Comparison of ENCODE assay signal across 19 cellular contexts in the genomic region with DNA sequence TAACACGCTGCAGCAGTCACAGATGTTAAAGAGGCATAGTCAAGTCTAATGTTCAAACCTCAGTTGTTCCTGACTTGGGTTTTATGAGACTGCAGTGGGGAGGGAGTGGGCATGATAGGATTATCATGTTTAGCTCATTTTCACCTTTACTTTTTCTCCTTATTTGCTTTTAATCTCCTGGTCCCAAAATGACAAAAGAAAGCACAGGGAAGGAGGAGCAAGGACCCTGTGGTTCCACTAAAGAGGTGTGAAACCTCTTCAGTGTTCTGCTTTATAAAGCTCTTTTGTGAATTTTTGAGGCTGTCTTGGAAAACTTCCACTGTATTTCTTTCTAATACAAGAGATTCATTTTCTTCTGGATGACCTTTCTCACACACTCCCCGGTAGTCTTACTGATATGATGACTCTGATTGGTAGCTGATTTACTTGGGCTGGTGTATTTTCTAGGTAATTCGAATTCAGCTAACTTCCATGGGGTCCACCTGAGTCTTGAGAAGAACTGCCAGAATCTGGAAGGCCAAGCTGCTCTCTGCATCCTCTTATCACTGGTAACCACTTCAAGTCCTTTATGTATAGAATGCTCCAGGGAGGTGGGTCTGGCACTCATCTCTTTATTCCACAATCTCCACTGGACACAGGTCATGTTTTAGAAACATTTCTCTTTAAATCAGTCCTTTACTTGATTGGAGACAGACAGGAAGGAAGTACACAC.
A peak's percentile ranks its signal among the peaks of the same experiment; 100 is the strongest.
DNase-seq lines count a peak whose midpoint lies in the region; ATAC-seq and TF ChIP-seq lines count a peak whose summit lies in the region.
"Had no signal": no experiment of that assay in that cellular context is flagged by ENCODE, and none has a peak within 500 bp of the region (broad histone marks: within the 10 kb centered on the region; RNA-seq: fewer than 3 reads in every experiment).

No MANE protein-coding gene starts in this region.

- no peak overlapping the region for H3K18ac ChIP-seq in H9 (ENCODE audit: insufficient read length, low read depth, low read length)

- DNase-seq in GM23338 (ENCODE audit: low spot score), result no peak
- no peak for DNase-seq in H9
- DNase-seq in OCI-M1 (lab: John Stamatoyannopoulos, UW), result peak; percentile 18
- no peak for DNase-seq in glutamatergic neuron
- no peak for DNase-seq in NCI-H2081 (lab: John Stamatoyannopoulos, UW)
- no peak for DNase-seq in osteocyte (ENCODE audit: extremely low spot score, unreplicated experiment)
- DNase-seq in stimulated activated naive CD8-positive, alpha-beta T cell treated with anti-CD3 and anti-CD28 coated beads, Interleukin-15, amount 100 ng/mL, for 72 hours, result no peak
- DNase-seq: Calu3; CD8-positive, alpha-beta T cell; DMS53; DND-41; EL; IMR-90 had no signal

- no peak overlapping the region for H2BK120ac ChIP-seq in H9 (ENCODE audit: low read depth, low read length, poor library complexity, severe bottlenecking)

- no peak overlapping the region for H3K14ac ChIP-seq in H9 (ENCODE audit: insufficient read depth, low read length)

- no peak for TF ChIP-seq CTCF in GM23338 (conservative IDR thresholded peaks at IDR 0.05; ENCODE audit: low read depth in 2 of 2)
- TF ChIP-seq CTCF in H9 (conservative IDR thresholded peaks at IDR 0.05), result no peak
- no peak for TF ChIP-seq CTCF in glutamatergic neuron (IDR thresholded peaks at IDR 0.05; ENCODE audit: partially characterized antibody, unreplicated experiment)
- TF ChIP-seq CTCF in osteocyte (IDR thresholded peaks at IDR 0.05), result no peak

- no peak overlapping the region for H3K9ac ChIP-seq in H9 (ENCODE audit: extremely low read depth, insufficient read length, low read length)
- H3K9ac ChIP-seq: BLaER1 treated with 17β-estradiol and CSF1 and Interleukin-3, amounts not matched to agents 10 nM and 100 nM had no signal

- H3K79me1 ChIP-seq in H9 (ENCODE audit: insufficient read depth, low read depth, low read length, poor library complexity, severe bottlenecking), result no peaks in the 10 kb centered on the region

- no peaks in the 10 kb centered on the region; the same call in 1 of the 2 replicates for H3K36me3 ChIP-seq in GM23338 (ENCODE audit: insufficient read depth)
- H3K36me3 ChIP-seq: BLaER1 treated with 17β-estradiol and CSF1 and Interleukin-3, amounts not matched to agents 10 nM and 100 nM; HAP-1 had no signal

- H2AFZ ChIP-seq in GM23338 (peak overlapping the region; percentile 14; the same call in 1 of the 2 replicates), H9 (ENCODE audit: low read length) (no peak overlapping the region)

- H3K27ac Mint-ChIP-seq in GM23338, result 0 out of 2 replicates have a peak overlapping the region, but pooled peaks have one; percentile 14
- peak overlapping the region in 2 of 3 experiments; percentile 32 to 60; a peak in 1 of 7 replicates for H3K27ac Mint-ChIP-seq in H9
- H3K27ac Mint-ChIP-seq in glutamatergic neuron (ENCODE audit: unreplicated experiment), result peak overlapping the region; percentile 25
- H3K27ac Mint-ChIP-seq in osteocyte (ENCODE audit: unreplicated experiment), result no peak overlapping the region
- H3K27ac Mint-ChIP-seq in stimulated activated naive CD8-positive, alpha-beta T cell treated with anti-CD3 and anti-CD28 coated beads, Interleukin-15, amount 100 ng/mL, for 72 hours, result no peak overlapping the region
- H3K27ac Mint-ChIP-seq: B cell; CD8-positive, alpha-beta T cell had no signal

- no peak overlapping the region for H3K56ac ChIP-seq in H9 (ENCODE audit: insufficient read length, low read depth, low read length)

- H3K9me2 ChIP-seq in GM23338 (ENCODE audit: insufficient read depth), result peaks cover 3% of the 10 kb centered on the region; the same call in 1 of the 2 replicates

- no peak for ATAC-seq in GM23338
- ATAC-seq in GM18868 (IDR thresholded peaks at IDR 0.05; ENCODE audit: unreplicated experiment), result no peak
- no peak for ATAC-seq in stimulated activated naive CD8-positive, alpha-beta T cell treated with anti-CD3 and anti-CD28 coated beads, Interleukin-15, amount 100 ng/mL, for 72 hours
- ATAC-seq: CD8-positive, alpha-beta T cell; GM12878; K562 had no signal

- H3K27me3 Mint-ChIP-seq in GM23338 (ENCODE audit: insufficient read depth, low read depth, poor library complexity) (peaks cover 3% of the 10 kb centered on the region), H9 (ENCODE audit: low read depth) (no peaks in the 10 kb centered on the region), glutamatergic neuron (ENCODE audit: unreplicated experiment) (no peaks in the 10 kb centered on the region), osteocyte (ENCODE audit: unreplicated experiment) (no peaks in the 10 kb centered on the region)
- H3K27me3 Mint-ChIP-seq in stimulated activated naive CD8-positive, alpha-beta T cell treated with anti-CD3 and anti-CD28 coated beads, Interleukin-15, amount 100 ng/mL, for 72 hours, result no peaks in the 10 kb centered on the region
- H3K27me3 Mint-ChIP-seq: B cell had no signal

- H3K36me3 Mint-ChIP-seq in GM23338 (ENCODE audit: low read depth) (no peaks in the 10 kb centered on the region), H9 (ENCODE audit: insufficient read depth in 1 of 3, low read depth in 3 of 3) (peaks cover 0 to 3% (median 0%) of the 10 kb centered on the region in 3 experiments; a peak in 1 of 7 replicates), glutamatergic neuron (ENCODE audit: unreplicated experiment) (no peaks in the 10 kb centered on the region), osteocyte (ENCODE audit: unreplicated experiment) (no peaks in the 10 kb centered on the region)
- H3K36me3 Mint-ChIP-seq: CD8-positive, alpha-beta T cell had no signal

- no peak overlapping the region for H3K4ac ChIP-seq in H9 (ENCODE audit: low read depth, low read length)

- H3K27ac ChIP-seq in GM23338 (ENCODE audit: low read depth) (no peak overlapping the region), H9 (ENCODE audit: insufficient read length, low read depth, low read length) (no peak overlapping the region)
- H3K27ac ChIP-seq: BLaER1 treated with 17β-estradiol and CSF1 and Interleukin-3, amounts not matched to agents 10 nM and 100 nM had no signal

- H3K9me3 Mint-ChIP-seq in GM23338, result no peaks in the 10 kb centered on the region
- H3K9me3 Mint-ChIP-seq in H9, result no peaks in the 10 kb centered on the region
- peaks cover 3% of the 10 kb centered on the region for H3K9me3 Mint-ChIP-seq in glutamatergic neuron (ENCODE audit: unreplicated experiment)
- H3K9me3 Mint-ChIP-seq in osteocyte (ENCODE audit: unreplicated experiment), result no peaks in the 10 kb centered on the region
- H3K9me3 Mint-ChIP-seq in stimulated activated naive CD8-positive, alpha-beta T cell treated with anti-CD3 and anti-CD28 coated beads, Interleukin-15, amount 100 ng/mL, for 72 hours, result peaks cover 7 to 22% of the 10 kb centered on the region in 2 donors

- H3K4me2 ChIP-seq in GM23338 (no peak overlapping the region), H9 (ENCODE audit: insufficient read depth, insufficient read length, low read length) (no peak overlapping the region)
- H3K4me2 ChIP-seq: BLaER1 treated with 17β-estradiol and CSF1 and Interleukin-3, amounts not matched to agents 10 nM and 100 nM had no signal

- H3K4me3 Mint-ChIP-seq in GM23338 (no peak overlapping the region), H9 (no peak overlapping the region), glutamatergic neuron (ENCODE audit: unreplicated experiment) (no peak overlapping the region), osteocyte (ENCODE audit: unreplicated experiment) (no peak overlapping the region)
- H3K4me3 Mint-ChIP-seq in stimulated activated naive CD8-positive, alpha-beta T cell treated with anti-CD3 and anti-CD28 coated beads, Interleukin-15, amount 100 ng/mL, for 72 hours, result no peak overlapping the region
- H3K4me3 Mint-ChIP-seq: B cell; CD8-positive, alpha-beta T cell had no signal

- H4K91ac ChIP-seq in H9 (ENCODE audit: insufficient read length, low read depth, low read length), result no peak overlapping the region

- H3K9me3 ChIP-seq in H9 (ENCODE audit: control insufficient read depth, low read depth, low read length), result no peaks in the 10 kb centered on the region
- H3K9me3 ChIP-seq: HAP-1 had no signal

- H2BK12ac ChIP-seq in H9 (ENCODE audit: insufficient read length, low read depth, low read length), result no peak overlapping the region

- no peaks in the 10 kb centered on the region for H3K27me3 ChIP-seq in GM23338 (ENCODE audit: insufficient read depth)
- no peaks in the 10 kb centered on the region for H3K27me3 ChIP-seq in H9 (ENCODE audit: insufficient read depth, low read length)
- H3K27me3 ChIP-seq: BLaER1 treated with 17β-estradiol and CSF1 and Interleukin-3, amounts not matched to agents 10 nM and 100 nM had no signal

- H2BK15ac ChIP-seq in H9 (ENCODE audit: low read depth, low read length), result no peak overlapping the region

- peaks cover 12% of the 10 kb centered on the region; the same call in 2 of the 3 replicates for H3K4me1 Mint-ChIP-seq in GM23338
- peaks cover 32 to 40% of the 10 kb centered on the region in 2 experiments for H3K4me1 Mint-ChIP-seq in H9
- H3K4me1 Mint-ChIP-seq in glutamatergic neuron (ENCODE audit: low read depth, unreplicated experiment), result peaks cover 12% of the 10 kb centered on the region
- peaks cover 25% of the 10 kb centered on the region for H3K4me1 Mint-ChIP-seq in osteocyte (ENCODE audit: unreplicated experiment)
- no peaks in the 10 kb centered on the region for H3K4me1 Mint-ChIP-seq in stimulated activated naive CD8-positive, alpha-beta T cell treated with anti-CD3 and anti-CD28 coated beads, Interleukin-15, amount 100 ng/mL, for 72 hours
- H3K4me1 Mint-ChIP-seq: B cell had no signal

- H3K23me2 ChIP-seq in H9 (ENCODE audit: insufficient read length, low read depth, low read length, poor library complexity, severe bottlenecking), result no peaks in the 10 kb centered on the region

- no peak overlapping the region for H4K8ac ChIP-seq in H9 (replicated peaks; ENCODE audit: insufficient read length, low read depth, low read length)

- H3K4me1 ChIP-seq in GM23338 (ENCODE audit: insufficient read depth) (no peaks in the 10 kb centered on the region), H9 (ENCODE audit: insufficient read depth, low read length) (no peaks in the 10 kb centered on the region; the same call in 1 of the 2 replicates)

- no peak overlapping the region for H4K5ac ChIP-seq in H9 (ENCODE audit: insufficient read length, low read depth, low read length)

- no peak overlapping the region for H3K23ac ChIP-seq in H9 (ENCODE audit: insufficient read length, low read depth, low read length)

- H2BK5ac ChIP-seq in H9 (ENCODE audit: insufficient read length, low read length), result no peak overlapping the region

- no CpG with 5 or more reads among the region's 3 CpGs for WGBS in H9 (ENCODE audit: extremely low coverage, insufficient read length, low lambda C conversion rate)

- H2AK5ac ChIP-seq in H9 (ENCODE audit: insufficient read length, low read length), result no peak overlapping the region

- H3F3A ChIP-seq in GM23338 (replicated peaks; ENCODE audit: low read depth), result no peaks in the 10 kb centered on the region

- no peaks in the 10 kb centered on the region for H3K79me2 ChIP-seq in GM23338 (replicated peaks; ENCODE audit: insufficient read depth)
- no peaks in the 10 kb centered on the region for H3K79me2 ChIP-seq in H9 (ENCODE audit: insufficient read depth, low read length)

- H2BK20ac ChIP-seq in H9 (ENCODE audit: low read depth, low read length, poor library complexity, severe bottlenecking), result no peak overlapping the region

- H4K20me1 ChIP-seq in GM23338 (replicated peaks; ENCODE audit: insufficient read depth), result no peaks in the 10 kb centered on the region
- no peaks in the 10 kb centered on the region for H4K20me1 ChIP-seq in H9 (ENCODE audit: control insufficient read depth, insufficient read depth, insufficient read length)
- H4K20me1 ChIP-seq: BLaER1 treated with 17β-estradiol and CSF1 and Interleukin-3, amounts not matched to agents 10 nM and 100 nM had no signal

- H3T11ph ChIP-seq in H9 (ENCODE audit: low read length), result peak overlapping the region; percentile 8

- H3K4me3 ChIP-seq in GM23338, result no peak overlapping the region
- H3K4me3 ChIP-seq: BLaER1 treated with 17β-estradiol and CSF1 and Interleukin-3, amounts not matched to agents 10 nM and 100 nM; GM12878; HAP-1; K562 had no signal

Comparison
In these comparisons a context has a peak if more than half of its experiments do, and no peak if none do; other contexts are left out.
1. H3K27ac Mint-ChIP-seq: peak in GM23338 (single experiment), H9 (2 of 3) and glutamatergic neuron (single experiment); none in osteocyte (single experiment) and stimulated activated naive CD8-positive, alpha-beta T cell treated with anti-CD3 and anti-CD28 coated beads, Interleukin-15, amount 100 ng/mL, for 72 hours (0 of 2).